Comparison of ENCODE assay signal across 8 cellular contexts in genomic region chr5:7886849-7887460, GRCh38.
A peak's percentile ranks its signal among the peaks of the same experiment; 100 is the strongest.
DNase-seq lines count a peak whose midpoint lies in the region; ATAC-seq and TF ChIP-seq lines count a peak whose summit lies in the region.

No MANE protein-coding gene starts in this region.

- H3K27ac ChIP-seq in layer of hippocampus (ENCODE audit: low read depth, low read length), result peak overlapping the region; percentile 2

- in situ Hi-C loops in astrocyte of the cerebellum (cut with HindIII; ENCODE audit: low sequenced_read_pairs), result no loop called here

- H3K27me3 ChIP-seq in layer of hippocampus (ENCODE audit: control insufficient read depth, insufficient read depth, low read length), result no peaks in the 10 kb centered on the region

- H3K4me3 Mint-ChIP-seq in stimulated activated naive B cell treated with anti-CD40 and anti-IgM and Interleukin-4, amounts not matched to agents 10 μg/mL and 1 μg/mL and 100 μg/mL, for 72 hours, result no peak overlapping the region

- H3K27ac Mint-ChIP-seq in stimulated activated naive B cell treated with anti-CD40 and anti-IgM and Interleukin-4, amounts not matched to agents 10 μg/mL and 1 μg/mL and 100 μg/mL, for 72 hours, result no peak overlapping the region

- peak; percentile 35 for DNase-seq in DMS114 treated with DMSO at 0.1 percent for 48 hours (lab: John Stamatoyannopoulos, UW; ENCODE audit: unreplicated experiment)
- DNase-seq in NCI-H2081 (lab: John Stamatoyannopoulos, UW), result peak; percentile 63 to 81
- DNase-seq in astrocyte of the cerebellum (ENCODE audit: low read depth), result peak; percentile 55
- DNase-seq in activated CD4-positive, alpha-beta T cell treated with anti-CD3 and anti-CD28 coated beads for 48 hours, result no peak
- no peak for DNase-seq in activated CD8-positive, alpha-beta memory T cell treated with anti-CD3 and anti-CD28 coated beads, Interleukin-2, amount 50 U/mL, for 4 hours
- DNase-seq in stimulated activated naive B cell treated with anti-CD40 and anti-IgM and Interleukin-4, amounts not matched to agents 10 μg/mL and 1 μg/mL and 100 μg/mL, for 72 hours, result no peak

- H3K4me1 Mint-ChIP-seq in stimulated activated naive B cell treated with anti-CD40 and anti-IgM and Interleukin-4, amounts not matched to agents 10 μg/mL and 1 μg/mL and 100 μg/mL, for 72 hours, result peaks cover under 1 to 8% of the 10 kb centered on the region in 2 donors

- peak; percentile 30 for TF ChIP-seq CTCF in astrocyte of the cerebellum (IDR thresholded peaks at IDR 0.05; ENCODE audit: low read depth, low read length, missing control alignments)

- H3K27me3 Mint-ChIP-seq in stimulated activated naive B cell treated with anti-CD40 and anti-IgM and Interleukin-4, amounts not matched to agents 10 μg/mL and 1 μg/mL and 100 μg/mL, for 72 hours, result no peaks in the 10 kb centered on the region

- no peak overlapping the region for H3K4me3 ChIP-seq in astrocyte of the cerebellum (ENCODE audit: low read depth, low read length)

- ATAC-seq in GM21825 (IDR thresholded peaks at IDR 0.05; ENCODE audit: unreplicated experiment), result peak; percentile 51
- ATAC-seq in stimulated activated naive B cell treated with anti-CD40 and anti-IgM and Interleukin-4, amounts not matched to agents 10 μg/mL and 1 μg/mL and 100 μg/mL, for 72 hours (replicated peaks), result no peak

- H3K9me3 Mint-ChIP-seq in stimulated activated naive B cell treated with anti-CD40 and anti-IgM and Interleukin-4, amounts not matched to agents 10 μg/mL and 1 μg/mL and 100 μg/mL, for 72 hours, result no peaks in the 10 kb centered on the region

- peaks cover 16 to 52% of the 10 kb centered on the region in 2 donors for H3K36me3 Mint-ChIP-seq in stimulated activated naive B cell treated with anti-CD40 and anti-IgM and Interleukin-4, amounts not matched to agents 10 μg/mL and 1 μg/mL and 100 μg/mL, for 72 hours

Comparison
In these comparisons a context has a peak if more than half of its experiments do, and no peak if none do; other contexts are left out.
1. DNase-seq: peak in DMS114 treated with DMSO at 0.1 percent for 48 hours (single experiment), NCI-H2081 (2 of 2) and astrocyte of the cerebellum (single experiment); none in activated CD4-positive, alpha-beta T cell treated with anti-CD3 and anti-CD28 coated beads for 48 hours (single experiment), activated CD8-positive, alpha-beta memory T cell treated with anti-CD3 and anti-CD28 coated beads, Interleukin-2, amount 50 U/mL, for 4 hours (single experiment) and stimulated activated naive B cell treated with anti-CD40 and anti-IgM and Interleukin-4, amounts not matched to agents 10 μg/mL and 1 μg/mL and 100 μg/mL, for 72 hours (single experiment).